In genomic region chr16:81478876-81479496, GRCh38 we compare ENCODE assay signal across 8 cellular contexts. TPM values are rescaled to one million over a fixed set of nuclear protein-coding genes. Genes with fewer than 3 reads are reported as not detected.
DNase-seq lines count a peak whose midpoint lies in the region; ATAC-seq and TF ChIP-seq lines count a peak whose summit lies in the region.

No MANE protein-coding gene starts in this region.

- no TSS peak for BruUV-seq in PC-9 (replicated peaks; lab: Mats Ljungman, UMichigan)

- POLR2A ChIA-PET in PC-9 (lab: Charles Lee; ENCODE audit: unreplicated experiment) = no interaction called here

- ATAC-seq in GM19025 (IDR thresholded peaks at IDR 0.05; ENCODE audit: low read depth, unreplicated experiment) (peak; percentile 39), HG02970 (IDR thresholded peaks at IDR 0.05; ENCODE audit: low FRiP score, unreplicated experiment) (peak; percentile 52)

- TF ChIP-seq CTCF in mesothelial cell of epicardium (IDR thresholded peaks at IDR 0.05; ENCODE audit: unreplicated experiment) (no peak), PC-9 (conservative IDR thresholded peaks at IDR 0.05) (no peak)

- no peaks in the 10 kb centered on the region for H3K27me3 Mint-ChIP-seq in mesothelial cell of epicardium (ENCODE audit: low read depth)

- H3K36me3 ChIP-seq in PC-9 (ENCODE audit: low read depth) = no peaks in the 10 kb centered on the region

- peaks cover 23% of the 10 kb centered on the region for H3K36me3 Mint-ChIP-seq in mesothelial cell of epicardium

- H2AFZ ChIP-seq in PC-9 = no peak overlapping the region

- no peak overlapping the region for H3K4me2 ChIP-seq in PC-9

- peaks cover 22% of the 10 kb centered on the region for H4K20me1 ChIP-seq in PC-9 (ENCODE audit: insufficient read depth)

- H3K27me3 ChIP-seq in PC-9 (ENCODE audit: insufficient read depth, low read depth) = no peaks in the 10 kb centered on the region

- intact Hi-C loops in PC-9 (cut with micrococcal nuclease; ENCODE audit: unreplicated experiment) = no loop called here

- H3K4me1 ChIP-seq in PC-9 (replicated peaks; ENCODE audit: insufficient read depth) = peaks cover 7% of the 10 kb centered on the region

- H3K79me2 ChIP-seq in PC-9 (ENCODE audit: low read depth) = peaks cover 89% of the 10 kb centered on the region

- no peaks in the 10 kb centered on the region for H3K9me3 ChIP-seq in PC-9 (ENCODE audit: insufficient read depth, low read depth)

- peak overlapping the region; percentile 19 for H3K27ac Mint-ChIP-seq in mesothelial cell of epicardium

- H3K27ac ChIP-seq in PC-9 = no peak overlapping the region

- H3K9me3 Mint-ChIP-seq in mesothelial cell of epicardium = peaks cover 4% of the 10 kb centered on the region

- CTCF ChIA-PET in PC-9 (lab: Charles Lee) = no interaction called here

- no peak overlapping the region for H3K4me3 Mint-ChIP-seq in mesothelial cell of epicardium

- H3F3A ChIP-seq in PC-9 (ENCODE audit: insufficient read depth, low read depth) = peaks cover 13% of the 10 kb centered on the region; the same call in 1 of the 2 replicates

- DNase-seq in UCSD-AML1 (lab: John Stamatoyannopoulos, UW; ENCODE audit: unreplicated experiment) (peak; percentile 66), mesothelial cell of epicardium (ENCODE audit: low spot score in 2 of 2, unreplicated experiment in 2 of 2) (no peak), PC-9 (no peak), HCEC 1CT (no peak), AG20443 (ENCODE audit: low spot score) (no peak), NCI-H345 (lab: John Stamatoyannopoulos, UW) (no peak)

- H3K4me1 Mint-ChIP-seq in mesothelial cell of epicardium = peaks cover 15% of the 10 kb centered on the region

- no peaks in the 10 kb centered on the region for H3K9me2 ChIP-seq in PC-9 (ENCODE audit: insufficient read depth)

- no peak overlapping the region for H3K4me3 ChIP-seq in PC-9

RNA-seq across cellular contexts. Expression of gene CMIP, which starts 34.4 kb away (rescaled TPM):
- total RNA-seq in mesothelial cell of epicardium (70.0 to 74.9 TPM (median 71.0 TPM) in 3 replicates), PC-9 (2021) (92.1 and 96.6 TPM in 2 replicates)
